Comparison of ENCODE assay signal across 13 cellular contexts in the genomic region with DNA sequence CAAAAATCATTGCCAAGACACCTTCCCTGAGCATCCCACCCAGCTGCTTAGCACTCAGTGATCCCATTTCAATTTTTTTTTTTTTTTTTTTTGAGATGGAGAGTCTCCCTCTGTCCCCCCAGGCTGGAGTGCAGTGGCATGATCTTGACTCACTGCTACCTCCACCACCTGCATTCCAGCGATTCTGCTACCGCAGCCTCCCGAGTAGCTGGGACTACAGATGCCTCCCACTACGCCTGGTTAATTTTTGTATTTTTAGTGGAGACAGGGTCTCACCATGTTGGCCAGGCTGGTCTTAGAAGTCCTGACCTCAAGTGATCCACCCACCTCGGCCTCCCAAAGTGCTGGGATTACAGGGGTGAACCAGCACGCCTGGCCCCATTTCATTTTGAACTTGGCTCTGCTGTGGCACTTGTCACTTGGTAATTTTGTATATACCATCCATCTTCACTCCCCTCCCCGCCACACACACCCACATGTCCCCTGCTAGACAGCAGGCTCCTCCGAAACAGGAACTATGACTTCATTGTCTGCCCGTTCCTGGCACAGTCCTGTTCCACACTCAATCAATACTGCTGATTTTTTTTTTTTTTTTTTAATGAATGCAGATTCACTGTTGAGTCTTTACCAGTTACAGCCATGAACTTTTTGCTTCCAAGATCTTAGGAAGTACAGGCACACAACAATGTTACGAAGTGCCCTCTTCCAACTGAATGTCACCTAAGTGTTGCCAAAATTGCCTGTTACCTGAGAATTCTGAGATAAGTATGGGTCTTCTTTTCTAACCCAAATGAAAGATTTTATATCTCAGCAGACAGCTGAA. TPM values are rescaled to one million over a fixed set of nuclear protein-coding genes. Genes with fewer than 3 reads are reported as not detected.
DNase-seq lines count a peak whose midpoint lies in the region; ATAC-seq, FAIRE-seq and TF ChIP-seq lines count a peak whose summit lies in the region.
"Had no signal": no experiment of that assay in that cellular context is flagged by ENCODE, and none has a peak within 500 bp of the region (broad histone marks: within the 10 kb centered on the region; RNA-seq: fewer than 3 reads in every experiment).

No MANE protein-coding gene starts in this region.

- intact Hi-C loops in right lobe of liver (cut with DNase I) = no loop called here
- intact Hi-C loops in HepG2 (cut with micrococcal nuclease; ENCODE audit: unreplicated experiment) = no loop called here

- H3K9me3 Mint-ChIP-seq in astrocyte (ENCODE audit: unreplicated experiment) (no peaks in the 10 kb centered on the region), mesothelial cell of epicardium (no peaks in the 10 kb centered on the region)

- no peaks in the 10 kb centered on the region for H3K79me2 ChIP-seq in HepG2 (ENCODE audit: insufficient read depth, low read length)
- no peaks in the 10 kb centered on the region for H3K79me2 ChIP-seq in astrocyte (ENCODE audit: insufficient read depth, low read length)
- H3K79me2 ChIP-seq in mesendoderm (ENCODE audit: control insufficient read depth, insufficient read depth, low read length) = no peaks in the 10 kb centered on the region

- no peak overlapping the region for H4K8ac ChIP-seq in mesendoderm (ENCODE audit: low read depth, low read length)

- H2AFZ ChIP-seq in HepG2 (ENCODE audit: low read length) (no peak overlapping the region), astrocyte (ENCODE audit: low read depth, low read length) (no peak overlapping the region)

- H2BK120ac ChIP-seq in mesendoderm (ENCODE audit: low read depth, low read length) = no peak overlapping the region

- H3K4me1 ChIP-seq in right lobe of liver (no peaks in the 10 kb centered on the region), HepG2 (ENCODE audit: insufficient read depth, low read length) (no peaks in the 10 kb centered on the region), astrocyte (ENCODE audit: insufficient read depth, low read length) (peaks cover 10% of the 10 kb centered on the region), mesendoderm (ENCODE audit: control insufficient read depth, low read depth, low read length) (no peaks in the 10 kb centered on the region)

- peak in 3 of 4 donors; percentile 33 to 84 (median 43) for ATAC-seq in right lobe of liver
- ATAC-seq in HepG2 = no peak
- ATAC-seq in GM19455 (IDR thresholded peaks at IDR 0.05; ENCODE audit: unreplicated experiment) = no peak

- no peak overlapping the region for H3K18ac ChIP-seq in mesendoderm (ENCODE audit: low read length)

- peaks cover 10% of the 10 kb centered on the region for H3K4me1 Mint-ChIP-seq in astrocyte (ENCODE audit: low read depth, unreplicated experiment)
- peaks cover 34% of the 10 kb centered on the region for H3K4me1 Mint-ChIP-seq in mesothelial cell of epicardium

- no peak overlapping the region for H3K23ac ChIP-seq in mesendoderm (ENCODE audit: low read length)

- H4K5ac ChIP-seq in mesendoderm (ENCODE audit: low read length) = no peak overlapping the region

- TF ChIP-seq POLR2A in right lobe of liver (IDR thresholded peaks at IDR 0.05) = no peak
- TF ChIP-seq POLR2A in HepG2 (IDR thresholded peaks at IDR 0.05; ENCODE audit: insufficient read depth in 1 of 2, low read depth in 2 of 2, low read length in 2 of 2) = no peak

- no peak overlapping the region for H3K4me2 ChIP-seq in HepG2 (ENCODE audit: low read depth, low read length)
- H3K4me2 ChIP-seq in astrocyte (ENCODE audit: low read length) = peak overlapping the region; percentile 4
- H3K4me2 ChIP-seq in mesendoderm (ENCODE audit: low read length) = no peak overlapping the region

- H3K27me3 ChIP-seq in right lobe of liver (no peaks in the 10 kb centered on the region), HepG2 (ENCODE audit: control insufficient read depth in 1 of 2, insufficient read depth in 2 of 2, low read length in 2 of 2) (0 out of 5 replicates have a peak, but pooled peaks cover 0 to 1% of the 10 kb centered on the region in 2 experiments), astrocyte (ENCODE audit: insufficient read depth, low read length) (no peaks in the 10 kb centered on the region), mesendoderm (ENCODE audit: insufficient read depth, low read length, poor library complexity) (no peaks in the 10 kb centered on the region)

- H3K56ac ChIP-seq in mesendoderm (ENCODE audit: low read length) = no peak overlapping the region

- no peak overlapping the region for H2BK5ac ChIP-seq in mesendoderm (ENCODE audit: low read length)

- TF ChIP-seq CTCF in right lobe of liver (IDR thresholded peaks at IDR 0.05) (no peak), HepG2 (CRISPR knock-in tag; IDR thresholded peaks at IDR 0.05) (no peak), astrocyte (IDR thresholded peaks at IDR 0.05; ENCODE audit: insufficient read depth, low read depth, low read length) (no peak), mesothelial cell of epicardium (IDR thresholded peaks at IDR 0.05; ENCODE audit: unreplicated experiment) (no peak), GM20000 (IDR thresholded peaks at IDR 0.05; ENCODE audit: extremely low read depth, missing control alignments) (no peak)

- FAIRE-seq in HepG2 (lab: Jason Lieb, UNC) = no peak
- no peak for FAIRE-seq in astrocyte (lab: Jason Lieb, UNC)

- no peaks in the 10 kb centered on the region for H3K79me1 ChIP-seq in mesendoderm (ENCODE audit: low read length)

- H3K9ac ChIP-seq in HepG2 (ENCODE audit: insufficient read depth, low read depth, low read length) = no peak overlapping the region
- H3K9ac ChIP-seq in astrocyte (ENCODE audit: low read length) = no peak overlapping the region
- no peak overlapping the region for H3K9ac ChIP-seq in mesendoderm (ENCODE audit: low read length)

- H3K36me3 Mint-ChIP-seq in astrocyte (ENCODE audit: low read depth, unreplicated experiment) = peaks cover 18% of the 10 kb centered on the region
- H3K36me3 Mint-ChIP-seq in mesothelial cell of epicardium = no peaks in the 10 kb centered on the region
- H3K36me3 Mint-ChIP-seq: activated naive CD8-positive, alpha-beta T cell had no signal

- 67% methylated on average over 9 of the region's 10 CpGs for WGBS in right lobe of liver (ENCODE audit: insufficient coverage, low coverage, low lambda C conversion rate, missing lambda C conversion rate)
- 88% methylated on average over 9 of the region's 10 CpGs for WGBS in HepG2 (ENCODE audit: low lambda C conversion rate)
- WGBS in mesendoderm (ENCODE audit: extremely low coverage, insufficient coverage, low lambda C conversion rate) = no CpG with 5 or more reads among the region's 10 CpGs

- no peaks in the 10 kb centered on the region for H3K27me3 Mint-ChIP-seq in astrocyte (ENCODE audit: low read depth, unreplicated experiment)
- H3K27me3 Mint-ChIP-seq in mesothelial cell of epicardium (ENCODE audit: low read depth) = no peaks in the 10 kb centered on the region
- H3K27me3 Mint-ChIP-seq: activated naive CD8-positive, alpha-beta T cell had no signal

- H3K27ac Mint-ChIP-seq in astrocyte (ENCODE audit: unreplicated experiment) (peak overlapping the region; percentile 47), mesothelial cell of epicardium (peak overlapping the region; percentile 89)
- H3K27ac Mint-ChIP-seq: activated naive CD8-positive, alpha-beta T cell had no signal

- no peaks in the 10 kb centered on the region for H3K9me3 ChIP-seq in right lobe of liver
- H3K9me3 ChIP-seq in HepG2 (ENCODE audit: low read length) = no peaks in the 10 kb centered on the region
- H3K9me3 ChIP-seq in astrocyte (ENCODE audit: insufficient read depth, low read depth, low read length) = no peaks in the 10 kb centered on the region
- H3K9me3 ChIP-seq: lower lobe of right lung had no signal

- H2AK5ac ChIP-seq in mesendoderm (ENCODE audit: low read length) = no peak overlapping the region

- H3K4me3 ChIP-seq in right lobe of liver = no peak overlapping the region
- no peak overlapping the region for H3K4me3 ChIP-seq in HepG2 (replicated peaks in 1 of 3; ENCODE audit: insufficient read depth in 1 of 3, low read depth in 2 of 3, low read length in 3 of 3)
- H3K4me3 ChIP-seq in astrocyte (ENCODE audit: insufficient read depth, low read depth, low read length) = no peak overlapping the region
- H3K4me3 ChIP-seq in mesendoderm (ENCODE audit: low read length) = no peak overlapping the region
- H3K4me3 ChIP-seq: lower lobe of right lung had no signal

- DNase-seq in right lobe of liver (no peak), HepG2 (ENCODE audit: low spot score) (no peak), astrocyte (ENCODE audit: low read depth) (peak; percentile 21), mesothelial cell of epicardium (ENCODE audit: low spot score in 2 of 2, unreplicated experiment in 2 of 2) (peak in 1 of 2 experiments; percentile 34), GM20000 (ENCODE audit: low spot score) (no peak), mesendoderm (no peak), NCI-H2029 (lab: John Stamatoyannopoulos, UW) (no peak)
- DNase-seq: foreskin melanocyte, lower lobe of right lung, NCI-H1092, NCI-H524 treated with DMSO at 0.1 percent for 48 hours had no signal

- TF ChIP-seq RAD21 in HepG2 (CRISPR knock-in tag; IDR thresholded peaks at IDR 0.05) = no peak

- H3K27ac ChIP-seq in right lobe of liver (no peak overlapping the region), HepG2 (ENCODE audit: extremely low read length, insufficient read depth, low read length) (no peak overlapping the region), astrocyte (ENCODE audit: low read depth, low read length) (no peak overlapping the region), mesendoderm (ENCODE audit: low read depth, low read length) (no peak overlapping the region)
- H3K27ac ChIP-seq: lower lobe of right lung had no signal

- CTCF ChIA-PET in HepG2 (lab: Yijun Ruan, JAX; ENCODE audit: low intra/inter-chr PET ratio, low total read pairs) = no interaction called here

- no TSS peak for BruUV-seq in HepG2 (replicated peaks; lab: Mats Ljungman, UMichigan)

- no peak overlapping the region for H3K4ac ChIP-seq in mesendoderm (ENCODE audit: low read depth, low read length)

- TF ChIP-seq EP300 in HepG2 (IDR thresholded peaks at IDR 0.05; ENCODE audit: low read depth in 2 of 2, low read length in 2 of 2) = no peak
- no peak for TF ChIP-seq EP300 in HepG2 (CRISPR knock-in tag; IDR thresholded peaks at IDR 0.05; ENCODE audit: borderline replicate concordance)

- POLR2A ChIA-PET in HepG2 (lab: Yijun Ruan, JAX) = no interaction called here

- H3K4me3 Mint-ChIP-seq in astrocyte (ENCODE audit: unreplicated experiment) (peak overlapping the region; percentile 50), mesothelial cell of epicardium (no peak overlapping the region)
- H3K4me3 Mint-ChIP-seq: activated naive CD8-positive, alpha-beta T cell had no signal

- in situ Hi-C loops in HepG2 (cut with HindIII; ENCODE audit: extremely low pct_ligation_motif_present, low pct_unique_long_range_greater_than_20kb) = no loop called here

- no peak overlapping the region for H2BK15ac ChIP-seq in mesendoderm (replicated peaks; ENCODE audit: low read depth)

- H3K36me3 ChIP-seq in right lobe of liver (peaks cover 0 to 4% (median 0%) of the 10 kb centered on the region in 4 donors), HepG2 (replicated peaks in 1 of 2; ENCODE audit: control insufficient read depth in 1 of 2, insufficient read depth in 2 of 2, low read length in 2 of 2) (peaks cover 1 to 2% of the 10 kb centered on the region in 2 experiments; a peak in 1 of 5 replicates), astrocyte (ENCODE audit: insufficient read depth, low read length) (no peaks in the 10 kb centered on the region), mesendoderm (ENCODE audit: control insufficient read depth, insufficient read depth, low read length) (no peaks in the 10 kb centered on the region)

- H4K20me1 ChIP-seq in HepG2 (ENCODE audit: insufficient read depth, low read length) (no peaks in the 10 kb centered on the region), astrocyte (ENCODE audit: insufficient read depth, low read length) (peaks cover 20% of the 10 kb centered on the region)

RNA-seq across cellular contexts. Expression of a gene that starts 17.3 kb away (rescaled TPM):
- 1 to 10 TPM; 2.0 to 3.4 (median 2.3) TPM for total RNA-seq in right lobe of liver
- total RNA-seq in HepG2 (2016; rRNA removed; fragmentation: Illumina TruSeq; extraction: Trizol) = 5.9 and 10.2 TPM in 2 replicates
- 0.53 and 0.61 TPM in 2 replicates for total RNA-seq in HepG2 (2016; cell fraction: cytosol; rRNA removed; fragmentation: Illumina TruSeq; extraction: Trizol; ENCODE audit: low read depth)
- total RNA-seq in HepG2 (2016; cell fraction: insoluble cytoplasmic fraction; rRNA removed; fragmentation: Illumina TruSeq; extraction: Trizol) = 5.8 and 9.1 TPM in 2 replicates
- 3.1 and 3.2 TPM in 2 replicates for total RNA-seq in HepG2 (2016; cell fraction: membrane; rRNA removed; fragmentation: Illumina TruSeq; extraction: Trizol)
- 6.8 and 7.5 TPM in 2 replicates for total RNA-seq in HepG2 (2016; cell fraction: nucleus; rRNA removed; fragmentation: Illumina TruSeq; extraction: Trizol)
- 8.1 and 8.7 TPM in 2 replicates for polyA plus RNA-seq in HepG2 (2011; rRNA removed)
- polyA plus RNA-seq in HepG2 (2011; cell fraction: cytosol; rRNA removed) = 4.2 and 6.5 TPM in 2 replicates
- polyA plus RNA-seq in HepG2 (2011; cell fraction: nucleus; rRNA removed) = 6.5 and 7.0 TPM in 2 replicates
- polyA plus RNA-seq in HepG2 (2012) = 4.7 and 4.8 TPM in 2 replicates
- polyA plus RNA-seq in HepG2 (2016; cell fraction: cytosol; fragmentation: Illumina TruSeq; extraction: Trizol; ENCODE audit: low read depth) = 0.17 TPM in 2 replicates
- 5.3 and 5.7 TPM in 2 replicates for polyA plus RNA-seq in HepG2 (2016; cell fraction: insoluble cytoplasmic fraction; fragmentation: Illumina TruSeq; extraction: Trizol; ENCODE audit: low read depth)
- 0.92 and 0.98 TPM in 2 replicates for polyA plus RNA-seq in HepG2 (2016; cell fraction: membrane; fragmentation: Illumina TruSeq; extraction: Trizol; ENCODE audit: low read depth)
- 7.7 and 8.1 TPM in 2 replicates for polyA plus RNA-seq in HepG2 (2016; cell fraction: nucleus; fragmentation: Illumina TruSeq; extraction: Trizol; ENCODE audit: insufficient read depth, low read depth)
- 12.3 and 20.4 TPM in 2 replicates for polyA minus RNA-seq in HepG2 (2011; rRNA and poly(A)+ RNA removed; ENCODE audit: low replicate concordance)
- polyA minus RNA-seq in HepG2 (2011; cell fraction: cytosol; rRNA and poly(A)+ RNA removed) = 7.8 and 9.6 TPM in 2 replicates
- 12.1 and 15.7 TPM in 2 replicates for polyA minus RNA-seq in HepG2 (2011; cell fraction: nucleus; rRNA and poly(A)+ RNA removed)
- 13.3 and 14.7 TPM in 2 replicates for total RNA-seq in astrocyte
- total RNA-seq in mesothelial cell of epicardium = 23.3 to 24.7 TPM (median 24.0 TPM) in 3 replicates
- 5.4 TPM for polyA plus RNA-seq in mesendoderm (2013, experiment 1 of 2)
- polyA plus RNA-seq in mesendoderm (2013, experiment 2 of 2) = 5.2 TPM

RNA-seq across cellular contexts. Expression of a gene that starts 38.3 kb away (rescaled TPM):
- total RNA-seq in right lobe of liver (10 to 100 TPM in 3 of 6 experiments, 1 to 10 TPM in 3; 4.8 to 14.5 (median 9.9) TPM), HepG2 (2016; rRNA removed; fragmentation: Illumina TruSeq; extraction: Trizol) (7.1 and 12.0 TPM in 2 replicates), astrocyte (21.5 and 23.5 TPM in 2 replicates), mesothelial cell of epicardium (20.1 to 21.4 TPM (median 21.4 TPM) in 3 replicates)
- 0.51 and 0.71 TPM in 2 replicates for total RNA-seq in HepG2 (2016; cell fraction: cytosol; rRNA removed; fragmentation: Illumina TruSeq; extraction: Trizol; ENCODE audit: low read depth)
- 10.2 and 10.7 TPM in 2 replicates for total RNA-seq in HepG2 (2016; cell fraction: insoluble cytoplasmic fraction; rRNA removed; fragmentation: Illumina TruSeq; extraction: Trizol)
- total RNA-seq in HepG2 (2016; cell fraction: membrane; rRNA removed; fragmentation: Illumina TruSeq; extraction: Trizol) = 2.3 and 3.3 TPM in 2 replicates
- total RNA-seq in HepG2 (2016; cell fraction: nucleus; rRNA removed; fragmentation: Illumina TruSeq; extraction: Trizol) = 7.2 and 11.1 TPM in 2 replicates
- 6.9 and 31.4 TPM in 2 replicates for polyA plus RNA-seq in HepG2 (2011; rRNA removed)
- 3.4 and 4.4 TPM in 2 replicates for polyA plus RNA-seq in HepG2 (2011; cell fraction: cytosol; rRNA removed)
- polyA plus RNA-seq in HepG2 (2011; cell fraction: nucleus; rRNA removed) = 6.3 and 6.5 TPM in 2 replicates
- 4.7 and 5.8 TPM in 2 replicates for polyA plus RNA-seq in HepG2 (2012)
- 0.08 and 0.10 TPM in 2 replicates for polyA plus RNA-seq in HepG2 (2016; cell fraction: cytosol; fragmentation: Illumina TruSeq; extraction: Trizol; ENCODE audit: low read depth)
- 4.9 and 6.7 TPM in 2 replicates for polyA plus RNA-seq in HepG2 (2016; cell fraction: insoluble cytoplasmic fraction; fragmentation: Illumina TruSeq; extraction: Trizol; ENCODE audit: low read depth)
- polyA plus RNA-seq in HepG2 (2016; cell fraction: membrane; fragmentation: Illumina TruSeq; extraction: Trizol; ENCODE audit: low read depth) = 0.66 and 0.76 TPM in 2 replicates
- 10.4 and 12.2 TPM in 2 replicates for polyA plus RNA-seq in HepG2 (2016; cell fraction: nucleus; fragmentation: Illumina TruSeq; extraction: Trizol; ENCODE audit: insufficient read depth, low read depth)
- 9.9 and 46.2 TPM in 2 replicates for polyA minus RNA-seq in HepG2 (2011; rRNA and poly(A)+ RNA removed; ENCODE audit: low replicate concordance)
- 4.0 and 10.6 TPM in 2 replicates for polyA minus RNA-seq in HepG2 (2011; cell fraction: cytosol; rRNA and poly(A)+ RNA removed)
- polyA minus RNA-seq in HepG2 (2011; cell fraction: nucleus; rRNA and poly(A)+ RNA removed) = 7.5 and 9.6 TPM in 2 replicates
- 5.1 TPM for polyA plus RNA-seq in mesendoderm (2013, experiment 1 of 2)
- 5.6 TPM for polyA plus RNA-seq in mesendoderm (2013, experiment 2 of 2)

Comparison
In these comparisons a context has a peak if more than half of its experiments do, and no peak if none do; other contexts are left out.
1. ATAC-seq: peak in right lobe of liver (3 of 4); none in HepG2 (single experiment) and GM19455 (single experiment).